Comparison of ENCODE assay signal across 1 cellular context in the genomic region with DNA sequence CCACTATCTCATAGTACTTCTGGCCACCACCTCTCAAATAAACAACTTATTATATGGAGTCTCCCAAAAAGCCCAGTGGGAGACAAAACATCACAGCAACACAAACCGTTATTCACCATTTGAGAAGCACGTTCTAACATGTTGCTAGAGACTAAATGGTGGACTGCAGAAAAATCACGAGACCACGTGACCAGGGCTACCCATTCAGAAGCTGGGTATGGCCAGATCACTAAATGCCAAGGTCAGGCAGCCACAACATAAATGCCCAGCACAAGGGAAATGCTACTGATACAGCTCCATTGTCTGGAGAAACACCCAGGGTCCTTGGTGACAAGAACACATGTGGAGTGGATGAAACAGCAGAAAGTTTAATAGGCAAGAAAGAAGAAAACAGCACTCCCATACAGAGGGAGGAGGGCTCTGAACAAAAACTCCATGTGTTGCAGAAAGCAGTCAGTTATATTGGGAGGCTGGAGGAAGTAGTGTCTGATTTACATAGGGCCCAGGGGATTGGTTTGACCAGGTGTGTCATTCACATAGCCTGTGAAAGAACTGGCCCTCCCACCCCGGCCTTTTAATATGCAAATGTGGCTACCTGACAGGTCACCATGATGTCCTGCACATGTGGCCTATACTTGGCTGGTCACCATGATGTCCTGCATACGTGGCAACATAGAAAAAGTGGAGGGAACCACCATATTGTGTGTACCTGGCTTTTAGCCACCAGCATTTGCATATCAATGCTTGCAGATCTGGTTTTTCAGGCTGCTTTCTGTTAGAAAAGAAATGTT.
TF ChIP-seq lines count a peak whose summit lies in the region.

No MANE protein-coding gene starts in this region.

TF ChIP-seq in GM23338, 12 proteins besides CTCF, POLR2A, EP300 and RAD21 (continued from another document):
- TF ChIP-seq, protein P1, sequence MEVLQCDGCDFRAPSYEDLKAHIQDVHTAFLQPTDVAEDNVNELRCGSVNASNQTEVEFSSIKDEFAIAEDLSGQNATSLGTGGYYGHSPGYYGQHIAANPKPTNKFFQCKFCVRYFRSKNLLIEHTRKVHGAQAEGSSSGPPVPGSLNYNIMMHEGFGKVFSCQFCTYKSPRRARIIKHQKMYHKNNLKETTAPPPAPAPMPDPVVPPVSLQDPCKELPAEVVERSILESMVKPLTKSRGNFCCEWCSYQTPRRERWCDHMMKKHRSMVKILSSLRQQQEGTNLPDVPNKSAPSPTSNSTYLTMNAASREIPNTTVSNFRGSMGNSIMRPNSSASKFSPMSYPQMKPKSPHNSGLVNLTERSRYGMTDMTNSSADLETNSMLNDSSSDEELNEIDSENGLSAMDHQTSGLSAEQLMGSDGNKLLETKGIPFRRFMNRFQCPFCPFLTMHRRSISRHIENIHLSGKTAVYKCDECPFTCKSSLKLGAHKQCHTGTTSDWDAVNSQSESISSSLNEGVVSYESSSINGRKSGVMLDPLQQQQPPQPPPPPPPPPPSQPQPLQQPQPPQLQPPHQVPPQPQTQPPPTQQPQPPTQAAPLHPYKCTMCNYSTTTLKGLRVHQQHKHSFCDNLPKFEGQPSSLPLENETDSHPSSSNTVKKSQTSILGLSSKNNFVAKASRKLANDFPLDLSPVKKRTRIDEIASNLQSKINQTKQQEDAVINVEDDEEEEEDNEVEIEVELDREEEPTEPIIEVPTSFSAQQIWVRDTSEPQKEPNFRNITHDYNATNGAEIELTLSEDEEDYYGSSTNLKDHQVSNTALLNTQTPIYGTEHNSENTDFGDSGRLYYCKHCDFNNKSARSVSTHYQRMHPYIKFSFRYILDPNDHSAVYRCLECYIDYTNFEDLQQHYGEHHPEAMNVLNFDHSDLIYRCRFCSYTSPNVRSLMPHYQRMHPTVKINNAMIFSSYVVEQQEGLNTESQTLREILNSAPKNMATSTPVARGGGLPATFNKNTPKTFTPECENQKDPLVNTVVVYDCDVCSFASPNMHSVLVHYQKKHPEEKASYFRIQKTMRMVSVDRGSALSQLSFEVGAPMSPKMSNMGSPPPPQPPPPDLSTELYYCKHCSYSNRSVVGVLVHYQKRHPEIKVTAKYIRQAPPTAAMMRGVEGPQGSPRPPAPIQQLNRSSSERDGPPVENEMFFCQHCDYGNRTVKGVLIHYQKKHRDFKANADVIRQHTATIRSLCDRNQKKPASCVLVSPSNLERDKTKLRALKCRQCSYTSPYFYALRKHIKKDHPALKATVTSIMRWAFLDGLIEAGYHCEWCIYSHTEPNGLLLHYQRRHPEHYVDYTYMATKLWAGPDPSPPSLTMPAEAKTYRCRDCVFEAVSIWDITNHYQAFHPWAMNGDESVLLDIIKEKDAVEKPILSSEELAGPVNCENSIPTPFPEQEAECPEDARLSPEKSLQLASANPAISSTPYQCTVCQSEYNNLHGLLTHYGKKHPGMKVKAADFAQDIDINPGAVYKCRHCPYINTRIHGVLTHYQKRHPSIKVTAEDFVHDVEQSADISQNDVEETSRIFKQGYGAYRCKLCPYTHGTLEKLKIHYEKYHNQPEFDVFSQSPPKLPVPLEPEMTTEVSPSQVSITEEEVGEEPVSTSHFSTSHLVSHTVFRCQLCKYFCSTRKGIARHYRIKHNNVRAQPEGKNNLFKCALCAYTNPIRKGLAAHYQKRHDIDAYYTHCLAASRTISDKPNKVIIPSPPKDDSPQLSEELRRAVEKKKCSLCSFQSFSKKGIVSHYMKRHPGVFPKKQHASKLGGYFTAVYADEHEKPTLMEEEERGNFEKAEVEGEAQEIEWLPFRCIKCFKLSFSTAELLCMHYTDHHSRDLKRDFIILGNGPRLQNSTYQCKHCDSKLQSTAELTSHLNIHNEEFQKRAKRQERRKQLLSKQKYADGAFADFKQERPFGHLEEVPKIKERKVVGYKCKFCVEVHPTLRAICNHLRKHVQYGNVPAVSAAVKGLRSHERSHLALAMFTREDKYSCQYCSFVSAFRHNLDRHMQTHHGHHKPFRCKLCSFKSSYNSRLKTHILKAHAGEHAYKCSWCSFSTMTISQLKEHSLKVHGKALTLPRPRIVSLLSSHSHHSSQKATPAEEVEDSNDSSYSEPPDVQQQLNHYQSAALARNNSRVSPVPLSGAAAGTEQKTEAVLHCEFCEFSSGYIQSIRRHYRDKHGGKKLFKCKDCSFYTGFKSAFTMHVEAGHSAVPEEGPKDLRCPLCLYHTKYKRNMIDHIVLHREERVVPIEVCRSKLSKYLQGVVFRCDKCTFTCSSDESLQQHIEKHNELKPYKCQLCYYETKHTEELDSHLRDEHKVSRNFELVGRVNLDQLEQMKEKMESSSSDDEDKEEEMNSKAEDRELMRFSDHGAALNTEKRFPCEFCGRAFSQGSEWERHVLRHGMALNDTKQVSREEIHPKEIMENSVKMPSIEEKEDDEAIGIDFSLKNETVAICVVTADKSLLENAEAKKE (CRISPR knock-in tag; IDR thresholded peaks at IDR 0.05), result no peak
- TF ChIP-seq REST (IDR thresholded peaks at IDR 0.05; ENCODE audit: unreplicated experiment) (no peak), ETS1 (IDR thresholded peaks at IDR 0.05) (no peak)
TF ChIP-seq in GM23338: peak in this region for 0.
